In genomic region chr10:102419561-102420442, GRCh38 we compare ENCODE assay signal across 8 cellular contexts. TPM values are rescaled to one million over a fixed set of nuclear protein-coding genes. Genes with fewer than 3 reads are reported as not detected.
DNase-seq lines count a peak whose midpoint lies in the region; TF ChIP-seq lines count a peak whose summit lies in the region.

No MANE protein-coding gene starts in this region.

- peaks cover 23% of the 10 kb centered on the region for H3K27me3 Mint-ChIP-seq in activated T-helper 2 cell treated with anti-CD3 and anti-CD28 coated beads, Interferon-gamma antibody, Interleukin-2, Interleukin-4, amounts not matched to agents 10 μg/mL and 5 μg/mL and 100 μg/mL, durations not matched to agents 14 hours and 24 hours and 36 hours (ENCODE audit: low read depth)

- H2BK12ac ChIP-seq in neuronal stem cell (ENCODE audit: low read length): no peak overlapping the region

- H3K4me3 Mint-ChIP-seq in activated T-helper 2 cell treated with anti-CD3 and anti-CD28 coated beads, Interferon-gamma antibody, Interleukin-2, Interleukin-4, amounts not matched to agents 10 μg/mL and 5 μg/mL and 100 μg/mL, durations not matched to agents 14 hours and 24 hours and 36 hours (ENCODE audit: low read depth): peak overlapping the region; percentile 93

- no CpG with 5 or more reads among the region's 57 CpGs for WGBS in neuronal stem cell (ENCODE audit: extremely low coverage in 2 of 2, insufficient read length in 2 of 2, insufficient replicate concordance in 1 of 2), 2 donors
- 2% methylated on average over 57 of the region's 57 CpGs for WGBS in urinary bladder

- H3K9me2 ChIP-seq in OCI-LY1 (ENCODE audit: low read depth, low read length): no peaks in the 10 kb centered on the region

- no peaks in the 10 kb centered on the region for H3K79me1 ChIP-seq in neuronal stem cell (ENCODE audit: low read depth, low read length)

- H3K36me3 Mint-ChIP-seq in activated T-helper 2 cell treated with anti-CD3 and anti-CD28 coated beads, Interferon-gamma antibody, Interleukin-2, Interleukin-4, amounts not matched to agents 10 μg/mL and 5 μg/mL and 100 μg/mL, durations not matched to agents 14 hours and 24 hours and 36 hours (ENCODE audit: low read depth): peaks cover 4% of the 10 kb centered on the region

- H3K27ac Mint-ChIP-seq in activated T-helper 2 cell treated with anti-CD3 and anti-CD28 coated beads, Interferon-gamma antibody, Interleukin-2, Interleukin-4, amounts not matched to agents 10 μg/mL and 5 μg/mL and 100 μg/mL, durations not matched to agents 14 hours and 24 hours and 36 hours: peak overlapping the region; percentile 87

- peak overlapping the region; percentile 93 for H3K18ac ChIP-seq in neuronal stem cell (ENCODE audit: low read length)

- peaks cover 24 to 50% (median 48%) of the 10 kb centered on the region in 11 experiments for H3K27me3 ChIP-seq in BLaER1 treated with 17β-estradiol and CSF1 and Interleukin-3, amounts not matched to agents 10 nM and 100 nM
- H3K27me3 ChIP-seq in OCI-LY1 (ENCODE audit: insufficient read depth, low read length) (no peaks in the 10 kb centered on the region), neuronal stem cell (ENCODE audit: control insufficient read depth in 3 of 3, insufficient read depth in 3 of 3, low read depth in 1 of 3, low read length in 3 of 3) (peaks cover 0 to 15% (median 0%) of the 10 kb centered on the region in 3 experiments)

- H3K27ac ChIP-seq in BLaER1 treated with 17β-estradiol and CSF1 and Interleukin-3, amounts not matched to agents 10 nM and 100 nM: peak overlapping the region; percentile 72 to 86 (median 79)
- H3K27ac ChIP-seq in OCI-LY1 (ENCODE audit: low read depth, low read length, poor library complexity, severe bottlenecking) (peak overlapping the region; percentile 85), neuronal stem cell (replicated peaks; ENCODE audit: low read length) (no peak overlapping the region), urinary bladder (ENCODE audit: low read depth) (no peak overlapping the region)

- H3K4me3 ChIP-seq in BLaER1 treated with 17β-estradiol and CSF1 and Interleukin-3, amounts not matched to agents 10 nM and 100 nM: peak overlapping the region; percentile 81 to 98 (median 88)
- H3K4me3 ChIP-seq in OCI-LY1 (ENCODE audit: low read depth, low read length, poor library complexity, severe bottlenecking) (peak overlapping the region; percentile 85), fibroblast of the aortic adventitia (ENCODE audit: low read depth, low read length) (peak overlapping the region; percentile 94), neuronal stem cell (ENCODE audit: low read length in 2 of 2) (peak overlapping the region; percentile 81 to 87), urinary bladder (ENCODE audit: low read depth, low read length) (peak overlapping the region; percentile 89)

- peak overlapping the region; percentile 86 for H3K14ac ChIP-seq in neuronal stem cell (ENCODE audit: low read length)

- H3F3A ChIP-seq in OCI-LY1 (ENCODE audit: insufficient read depth, low read length): no peaks in the 10 kb centered on the region

- H3K36me3 ChIP-seq in BLaER1 treated with 17β-estradiol and CSF1 and Interleukin-3, amounts not matched to agents 10 nM and 100 nM: peaks cover 18 to 21% (median 19%) of the 10 kb centered on the region in 11 experiments
- H3K36me3 ChIP-seq in OCI-LY1 (ENCODE audit: insufficient read depth, low read length) (no peaks in the 10 kb centered on the region), neuronal stem cell (replicated peaks in 1 of 2; ENCODE audit: control insufficient read depth in 2 of 2, insufficient read depth in 2 of 2, low read length in 2 of 2) (peaks cover 11 to 32% of the 10 kb centered on the region in 2 donors), urinary bladder (ENCODE audit: insufficient read depth) (no peaks in the 10 kb centered on the region)

- DNase-seq in HUDEP-2 (lab: John Stamatoyannopoulos, UW; ENCODE audit: unreplicated experiment in 76 of 76) (peak in 44 of 76 experiments; percentile 6 to 65 (median 42)), fibroblast of the aortic adventitia (ENCODE audit: low read depth) (no peak), neuronal stem cell (ENCODE audit: low spot score) (peak; percentile 87), posterior vena cava (ENCODE audit: low spot score) (no peak)
- peak; percentile 78 for DNase-seq in activated T-helper 2 cell treated with anti-CD3 and anti-CD28 coated beads, Interferon-gamma antibody, Interleukin-2, Interleukin-4, amounts not matched to agents 10 μg/mL and 5 μg/mL and 100 μg/mL, durations not matched to agents 14 hours and 24 hours and 36 hours (ENCODE audit: low spot score)

- TF ChIP-seq CTCF in OCI-LY1 (IDR thresholded peaks at IDR 0.05; ENCODE audit: low read length) (no peak), fibroblast of the aortic adventitia (IDR thresholded peaks at IDR 0.05; ENCODE audit: insufficient read depth, low read length) (no peak)

- H3K4me1 ChIP-seq in BLaER1 treated with 17β-estradiol and CSF1 and Interleukin-3, amounts not matched to agents 10 nM and 100 nM: peaks cover 33 to 44% (median 37%) of the 10 kb centered on the region in 10 experiments
- peaks cover 28% of the 10 kb centered on the region for H3K4me1 ChIP-seq in OCI-LY1 (ENCODE audit: insufficient read depth, low read length, severe bottlenecking)
- peaks cover 21 to 24% of the 10 kb centered on the region in 2 donors for H3K4me1 ChIP-seq in neuronal stem cell (ENCODE audit: control insufficient read depth in 2 of 2, insufficient read depth in 1 of 2, low read depth in 1 of 2, low read length in 2 of 2)
- no peaks in the 10 kb centered on the region for H3K4me1 ChIP-seq in urinary bladder (ENCODE audit: insufficient read depth)

- H3K9ac ChIP-seq in BLaER1 treated with 17β-estradiol and CSF1 and Interleukin-3, amounts not matched to agents 10 nM and 100 nM: peak overlapping the region; percentile 79 to 91 (median 85)
- H3K9ac ChIP-seq in OCI-LY1 (ENCODE audit: low read length) (peak overlapping the region; percentile 73), neuronal stem cell (ENCODE audit: low read depth, low read length, poor library complexity) (peak overlapping the region; percentile 85)

- H4K91ac ChIP-seq in neuronal stem cell (ENCODE audit: low read depth, low read length, poor library complexity): no peak overlapping the region

- no peak overlapping the region for H2AFZ ChIP-seq in OCI-LY1 (ENCODE audit: low read length)
- peak overlapping the region; percentile 98 for H2AFZ ChIP-seq in neuronal stem cell (ENCODE audit: low read length)

- H3K4me2 ChIP-seq in BLaER1 treated with 17β-estradiol and CSF1 and Interleukin-3, amounts not matched to agents 10 nM and 100 nM: peak overlapping the region; percentile 92 to 100 (median 99)
- peak overlapping the region; percentile 96 for H3K4me2 ChIP-seq in OCI-LY1 (ENCODE audit: low read length)
- peak overlapping the region; percentile 100 for H3K4me2 ChIP-seq in neuronal stem cell (ENCODE audit: insufficient read depth, low read length, poor library complexity, severe bottlenecking)

- H3K9me3 ChIP-seq in BLaER1 treated with 17β-estradiol and CSF1 and Interleukin-3, amounts not matched to agents 10 nM and 100 nM (replicated peaks in 1 of 11): no peaks in the 10 kb centered on the region
- no peaks in the 10 kb centered on the region for H3K9me3 ChIP-seq in OCI-LY1 (ENCODE audit: low read length)
- no peaks in the 10 kb centered on the region for H3K9me3 ChIP-seq in neuronal stem cell (replicated peaks in 1 of 2; ENCODE audit: control insufficient read depth in 2 of 2, insufficient read depth in 1 of 2, low read depth in 1 of 2, low read length in 2 of 2)

- no peak overlapping the region for H2BK120ac ChIP-seq in neuronal stem cell (ENCODE audit: low read depth, low read length)

- peak overlapping the region; percentile 1 for H2BK5ac ChIP-seq in neuronal stem cell (ENCODE audit: low read length)

- H2AK5ac ChIP-seq in neuronal stem cell (ENCODE audit: low read depth, low read length): no peak overlapping the region

- no peaks in the 10 kb centered on the region for H3K9me3 Mint-ChIP-seq in activated T-helper 2 cell treated with anti-CD3 and anti-CD28 coated beads, Interferon-gamma antibody, Interleukin-2, Interleukin-4, amounts not matched to agents 10 μg/mL and 5 μg/mL and 100 μg/mL, durations not matched to agents 14 hours and 24 hours and 36 hours

- no peaks in the 10 kb centered on the region for H3K79me2 ChIP-seq in OCI-LY1 (ENCODE audit: insufficient read depth, low read length)

- H4K20me1 ChIP-seq in BLaER1 treated with 17β-estradiol and CSF1 and Interleukin-3, amounts not matched to agents 10 nM and 100 nM: peaks cover 5 to 36% (median 20%) of the 10 kb centered on the region in 11 experiments; a peak in 15 of 22 replicates
- no peaks in the 10 kb centered on the region for H4K20me1 ChIP-seq in OCI-LY1 (ENCODE audit: insufficient read depth, low read length)

- intact Hi-C loops in activated T-helper 2 cell treated with anti-CD3 and anti-CD28 coated beads, Interferon-gamma antibody, Interleukin-2, Interleukin-4, amounts not matched to agents 10 μg/mL and 5 μg/mL and 100 μg/mL, durations not matched to agents 14 hours and 24 hours and 36 hours (cut with micrococcal nuclease): loop anchor here (1.0 to 5.0 kb wide), 4 partner anchors 42 to 288 kb away; partner anchors contain the start of genes ACTR1A and SUFU
- intact Hi-C loops in posterior vena cava (cut with DNase I): no loop called here

- H2BK15ac ChIP-seq in neuronal stem cell (ENCODE audit: low read length): peak overlapping the region; percentile 10

- H3K4me1 Mint-ChIP-seq in activated T-helper 2 cell treated with anti-CD3 and anti-CD28 coated beads, Interferon-gamma antibody, Interleukin-2, Interleukin-4, amounts not matched to agents 10 μg/mL and 5 μg/mL and 100 μg/mL, durations not matched to agents 14 hours and 24 hours and 36 hours (ENCODE audit: low read depth): peaks cover 17% of the 10 kb centered on the region

- no peak overlapping the region for H4K8ac ChIP-seq in neuronal stem cell (ENCODE audit: low read depth, low read length)

- no peak overlapping the region for H3K4ac ChIP-seq in neuronal stem cell (ENCODE audit: low read length)

- peak overlapping the region; percentile 19 for H3K23ac ChIP-seq in neuronal stem cell (ENCODE audit: low read depth, low read length, poor library complexity)

RNA-seq across cellular contexts. Expression of gene FBXL15, which starts 0.8 kb away (rescaled TPM):
- total RNA-seq in activated T-helper 2 cell treated with anti-CD3 and anti-CD28 coated beads, Interferon-gamma antibody, Interleukin-2, Interleukin-4, amounts not matched to agents 10 μg/mL and 5 μg/mL and 100 μg/mL, durations not matched to agents 14 hours and 24 hours and 36 hours: 14.8 and 15.1 TPM in 2 replicates
- 5.2 and 39.6 TPM in 2 replicates for total RNA-seq in fibroblast of the aortic adventitia (ENCODE audit: low replicate concordance)
- 4.7 TPM for polyA plus RNA-seq in neuronal stem cell (2013, experiment 1 of 2)
- 4.8 TPM for polyA plus RNA-seq in neuronal stem cell (2013, experiment 2 of 2)
- total RNA-seq in urinary bladder: 2.0 TPM
- 36.6 TPM for polyA plus RNA-seq in urinary bladder
- total RNA-seq in posterior vena cava: 10 to 100 TPM; 10.8 to 12.4 TPM

RNA-seq across cellular contexts. Expression of gene PSD, which starts 1.2 kb away (rescaled TPM):
- total RNA-seq in activated T-helper 2 cell treated with anti-CD3 and anti-CD28 coated beads, Interferon-gamma antibody, Interleukin-2, Interleukin-4, amounts not matched to agents 10 μg/mL and 5 μg/mL and 100 μg/mL, durations not matched to agents 14 hours and 24 hours and 36 hours: 10.6 and 13.4 TPM in 2 replicates
- 0.18 and 1.3 TPM in 2 replicates for total RNA-seq in fibroblast of the aortic adventitia (ENCODE audit: low replicate concordance)
- polyA plus RNA-seq in neuronal stem cell (2013, experiment 1 of 2): 2.4 TPM
- 1.9 TPM for polyA plus RNA-seq in neuronal stem cell (2013, experiment 2 of 2)
- total RNA-seq in urinary bladder: 38.4 TPM
- 276 TPM for polyA plus RNA-seq in urinary bladder
- under 1 TPM; 0.24 to 0.83 TPM for total RNA-seq in posterior vena cava

RNA-seq across cellular contexts. Expression of gene CUEDC2, which starts 12.6 kb away (rescaled TPM):
- total RNA-seq in activated T-helper 2 cell treated with anti-CD3 and anti-CD28 coated beads, Interferon-gamma antibody, Interleukin-2, Interleukin-4, amounts not matched to agents 10 μg/mL and 5 μg/mL and 100 μg/mL, durations not matched to agents 14 hours and 24 hours and 36 hours: 60.7 and 67.5 TPM in 2 replicates
- total RNA-seq in fibroblast of the aortic adventitia (ENCODE audit: low replicate concordance) (40.9 and 61.4 TPM in 2 replicates), urinary bladder (26.9 TPM), posterior vena cava (10 to 100 TPM; 35.7 to 40.9 TPM)
- 114 TPM for polyA plus RNA-seq in neuronal stem cell (2013, experiment 1 of 2)
- 113 TPM for polyA plus RNA-seq in neuronal stem cell (2013, experiment 2 of 2)
- 77.9 TPM for polyA plus RNA-seq in urinary bladder

RNA-seq across cellular contexts. Expression of gene NFKB2, which starts 24.3 kb away (rescaled TPM):
- total RNA-seq in activated T-helper 2 cell treated with anti-CD3 and anti-CD28 coated beads, Interferon-gamma antibody, Interleukin-2, Interleukin-4, amounts not matched to agents 10 μg/mL and 5 μg/mL and 100 μg/mL, durations not matched to agents 14 hours and 24 hours and 36 hours: 310 and 323 TPM in 2 replicates
- total RNA-seq in fibroblast of the aortic adventitia (ENCODE audit: low replicate concordance) (9.0 and 16.2 TPM in 2 replicates), urinary bladder (11.3 TPM), posterior vena cava (10 to 100 TPM; 21.5 to 44.7 TPM)
- polyA plus RNA-seq in neuronal stem cell (2013, experiment 1 of 2): 7.6 TPM
- polyA plus RNA-seq in neuronal stem cell (2013, experiment 2 of 2): 8.2 TPM
- polyA plus RNA-seq in urinary bladder: 30.8 TPM

RNA-seq across cellular contexts. Expression of gene C10orf95, which starts 31.5 kb away (rescaled TPM):
- 0.32 TPM in 1 of 2 replicates, not detected in the other for total RNA-seq in activated T-helper 2 cell treated with anti-CD3 and anti-CD28 coated beads, Interferon-gamma antibody, Interleukin-2, Interleukin-4, amounts not matched to agents 10 μg/mL and 5 μg/mL and 100 μg/mL, durations not matched to agents 14 hours and 24 hours and 36 hours
- total RNA-seq in fibroblast of the aortic adventitia (ENCODE audit: low replicate concordance): not detected in 2 replicates
- 0.10 TPM for polyA plus RNA-seq in neuronal stem cell (2013, experiment 1 of 2)
- 0.18 TPM for polyA plus RNA-seq in neuronal stem cell (2013, experiment 2 of 2)
- not detected for total RNA-seq in urinary bladder
- polyA plus RNA-seq in urinary bladder: 0.11 TPM
- not detected for total RNA-seq in posterior vena cava

Comparison
In these comparisons a context has a peak if more than half of its experiments do, and no peak if none do; other contexts are left out.
1. H3K27ac ChIP-seq: peak in BLaER1 treated with 17β-estradiol and CSF1 and Interleukin-3, amounts not matched to agents 10 nM and 100 nM (11 of 11) and OCI-LY1 (single experiment); none in neuronal stem cell (single experiment) and urinary bladder (single experiment).
2. DNase-seq: peak in HUDEP-2 (44 of 76), activated T-helper 2 cell treated with anti-CD3 and anti-CD28 coated beads, Interferon-gamma antibody, Interleukin-2, Interleukin-4, amounts not matched to agents 10 μg/mL and 5 μg/mL and 100 μg/mL, durations not matched to agents 14 hours and 24 hours and 36 hours (single experiment) and neuronal stem cell (single experiment); none in fibroblast of the aortic adventitia (single experiment) and posterior vena cava (single experiment).
3. Peak in every context shown above with its lines, with median percentiles within 50 percentile points of each other: H3K4me2 ChIP-seq, H3K4me3 ChIP-seq and H3K9ac ChIP-seq.